In genomic region chr5:113433862-113434612, GRCh38 we compare ENCODE assay signal across 1 cellular context.
TF ChIP-seq lines count a peak whose summit lies in the region.

No MANE protein-coding gene starts in this region.

TF ChIP-seq in IMR-90, 13 proteins besides CTCF, POLR2A, EP300 and RAD21 (continued from another document):
- TF ChIP-seq RCOR1 (IDR thresholded peaks at IDR 0.05; ENCODE audit: insufficient replicate concordance, low read length) (no peak), MXI1 (IDR thresholded peaks at IDR 0.05; ENCODE audit: borderline replicate concordance, low read depth, low read length) (no peak), FOS (IDR thresholded peaks at IDR 0.05; ENCODE audit: low read depth, low read length) (no peak), CEBPB (IDR thresholded peaks at IDR 0.05; ENCODE audit: low read depth, low read length) (no peak), RFX5 (IDR thresholded peaks at IDR 0.05; ENCODE audit: low read depth, low read length) (no peak), MAFK (IDR thresholded peaks at IDR 0.05; ENCODE audit: low read depth, low read length) (no peak), USF2 (IDR thresholded peaks at IDR 0.05; ENCODE audit: low read depth, low read length) (no peak), BHLHE40 (IDR thresholded peaks at IDR 0.05; ENCODE audit: low read depth, low read length) (no peak), SMC3 (IDR thresholded peaks at IDR 0.05; ENCODE audit: low read depth, low read length) (no peak), CHD1 (IDR thresholded peaks at IDR 0.05; ENCODE audit: low read depth, low read length) (no peak), NFE2L2 (IDR thresholded peaks at IDR 0.05; ENCODE audit: low read depth, low read length) (no peak)
- TF ChIP-seq, protein P1, sequence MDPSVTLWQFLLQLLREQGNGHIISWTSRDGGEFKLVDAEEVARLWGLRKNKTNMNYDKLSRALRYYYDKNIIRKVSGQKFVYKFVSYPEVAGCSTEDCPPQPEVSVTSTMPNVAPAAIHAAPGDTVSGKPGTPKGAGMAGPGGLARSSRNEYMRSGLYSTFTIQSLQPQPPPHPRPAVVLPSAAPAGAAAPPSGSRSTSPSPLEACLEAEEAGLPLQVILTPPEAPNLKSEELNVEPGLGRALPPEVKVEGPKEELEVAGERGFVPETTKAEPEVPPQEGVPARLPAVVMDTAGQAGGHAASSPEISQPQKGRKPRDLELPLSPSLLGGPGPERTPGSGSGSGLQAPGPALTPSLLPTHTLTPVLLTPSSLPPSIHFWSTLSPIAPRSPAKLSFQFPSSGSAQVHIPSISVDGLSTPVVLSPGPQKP (IDR thresholded peaks at IDR 0.05; ENCODE audit: borderline replicate concordance, low read depth, low read length): no peak
